10 cellular contexts compared by ENCODE assay signal in genomic region chr2:101112772-101113157, GRCh38. TPM values are rescaled to one million over a fixed set of nuclear protein-coding genes. Genes with fewer than 3 reads are reported as not detected.
DNase-seq lines count a peak whose midpoint lies in the region; ATAC-seq, FAIRE-seq and TF ChIP-seq lines count a peak whose summit lies in the region.
"Had no signal": no experiment of that assay in that cellular context is flagged by ENCODE, and none has a peak within 500 bp of the region (broad histone marks: within the 10 kb centered on the region; RNA-seq: fewer than 3 reads in every experiment).

No MANE protein-coding gene starts in this region.

- H3K4me1 ChIP-seq in kidney (ENCODE audit: control insufficient read depth in 1 of 2, insufficient read depth in 1 of 2, low read depth in 1 of 2, low read length in 2 of 2) (peaks cover 16 to 30% of the 10 kb centered on the region in 2 donors), suprapubic skin (peaks cover 68% of the 10 kb centered on the region)

- TF ChIP-seq POLR2A in suprapubic skin (IDR thresholded peaks at IDR 0.05) = no peak

- H3K9ac ChIP-seq in kidney (ENCODE audit: low read length in 2 of 2) = no peak overlapping the region
- H3K9ac ChIP-seq: KMS-11 had no signal

- H3K27ac ChIP-seq in kidney (ENCODE audit: low read depth in 2 of 2, low read length in 2 of 2) (peak overlapping the region; percentile 16 to 33), suprapubic skin (peak overlapping the region; percentile 88)
- H3K27ac ChIP-seq: KMS-11 had no signal

- H3K4me3 Mint-ChIP-seq in T-helper 2 cell treated with Interferon-gamma antibody and Interleukin-4, amounts not matched to agents 5 μg/mL and 100 μg/mL, for 36 hours = no peak overlapping the region
- H3K4me3 Mint-ChIP-seq: activated naive CD4-positive, alpha-beta T cell treated with anti-CD3 and anti-CD28 coated beads for 36 hours had no signal

- intact Hi-C loops in kidney (cut with DNase I) (no loop called here), left colon (cut with DNase I, micrococcal nuclease) (no loop called here)

- WGBS in suprapubic skin = 40% methylated on average over 6 of the region's 6 CpGs

- TF ChIP-seq CTCF in kidney (IDR thresholded peaks at IDR 0.05; ENCODE audit: borderline replicate concordance, extremely low read depth, insufficient read depth) (no peak), suprapubic skin (IDR thresholded peaks at IDR 0.05) (no peak)

- no peak for FAIRE-seq in kidney (lab: Jason Lieb, UNC)

- no peak for TF ChIP-seq EP300 in suprapubic skin (IDR thresholded peaks at IDR 0.05)

- H3K27ac Mint-ChIP-seq in T-helper 2 cell treated with Interferon-gamma antibody and Interleukin-4, amounts not matched to agents 5 μg/mL and 100 μg/mL, for 36 hours = no peak overlapping the region
- H3K27ac Mint-ChIP-seq: activated naive CD4-positive, alpha-beta T cell treated with anti-CD3 and anti-CD28 coated beads for 36 hours had no signal

- H3K36me3 ChIP-seq in kidney (ENCODE audit: control insufficient read depth in 1 of 2, insufficient read depth in 2 of 2, low read length in 2 of 2) = no peaks in the 10 kb centered on the region
- no peaks in the 10 kb centered on the region for H3K36me3 ChIP-seq in suprapubic skin

- H3K36me3 Mint-ChIP-seq in T-helper 2 cell treated with Interferon-gamma antibody and Interleukin-4, amounts not matched to agents 5 μg/mL and 100 μg/mL, for 36 hours (ENCODE audit: low read depth) = no peaks in the 10 kb centered on the region

- no peaks in the 10 kb centered on the region for H3K9me3 Mint-ChIP-seq in T-helper 2 cell treated with Interferon-gamma antibody and Interleukin-4, amounts not matched to agents 5 μg/mL and 100 μg/mL, for 36 hours
- H3K9me3 Mint-ChIP-seq: activated naive CD4-positive, alpha-beta T cell treated with anti-CD3 and anti-CD28 coated beads for 36 hours had no signal

- H3K4me3 ChIP-seq in kidney (ENCODE audit: low read length in 2 of 2) (no peak overlapping the region), suprapubic skin (no peak overlapping the region)

- DNase-seq in Kasumi-1 (lab: John Stamatoyannopoulos, UW) (peak; percentile 18 to 28), SKM-1 (lab: John Stamatoyannopoulos, UW; ENCODE audit: unreplicated experiment) (peak; percentile 48), kidney (no peak), suprapubic skin (ENCODE audit: low spot score in 2 of 2) (no peak), left colon (no peak), LoVo (ENCODE audit: low spot score) (no peak)
- no peak for DNase-seq in T-helper 2 cell treated with Interferon-gamma antibody and Interleukin-4, amounts not matched to agents 5 μg/mL and 100 μg/mL, for 36 hours (ENCODE audit: low spot score)
- DNase-seq: activated naive CD4-positive, alpha-beta T cell treated with anti-CD3 and anti-CD28 coated beads for 36 hours had no signal

- no peaks in the 10 kb centered on the region for H3K9me3 ChIP-seq in kidney (ENCODE audit: control insufficient read depth in 1 of 2, low read length in 2 of 2)
- no peaks in the 10 kb centered on the region for H3K9me3 ChIP-seq in suprapubic skin

- ATAC-seq in left colon (no peak), GM21825 (IDR thresholded peaks at IDR 0.05; ENCODE audit: unreplicated experiment) (no peak)

- peaks cover 3% of the 10 kb centered on the region for H3K27me3 Mint-ChIP-seq in T-helper 2 cell treated with Interferon-gamma antibody and Interleukin-4, amounts not matched to agents 5 μg/mL and 100 μg/mL, for 36 hours (ENCODE audit: low read depth)

- H3K4me1 Mint-ChIP-seq in T-helper 2 cell treated with Interferon-gamma antibody and Interleukin-4, amounts not matched to agents 5 μg/mL and 100 μg/mL, for 36 hours (ENCODE audit: low read depth) = no peaks in the 10 kb centered on the region

- no peaks in the 10 kb centered on the region for H3K27me3 ChIP-seq in suprapubic skin

RNA-seq across cellular contexts. Expression of gene TBC1D8, which starts 38.4 kb away (rescaled TPM):
- total RNA-seq in kidney = 47.9 TPM
- polyA plus RNA-seq in kidney (ENCODE audit: insufficient read depth, low read depth, low replicate concordance) = 7.4 TPM
- total RNA-seq in suprapubic skin = 100 to 1,000 TPM in 1 of 4 donors, 10 to 100 TPM in 3; 38.8 to 309 (median 68.3) TPM
- 10 to 100 TPM; 16.1 to 37.3 TPM for total RNA-seq in left colon

Comparison
In these comparisons a context has a peak if more than half of its experiments do, and no peak if none do; other contexts are left out.
1. DNase-seq: peak in Kasumi-1 (2 of 2) and SKM-1 (single experiment); none in kidney (single experiment), suprapubic skin (0 of 2), T-helper 2 cell treated with Interferon-gamma antibody and Interleukin-4, amounts not matched to agents 5 μg/mL and 100 μg/mL, for 36 hours (single experiment), left colon (0 of 2) and LoVo (single experiment).